In the genomic region with DNA sequence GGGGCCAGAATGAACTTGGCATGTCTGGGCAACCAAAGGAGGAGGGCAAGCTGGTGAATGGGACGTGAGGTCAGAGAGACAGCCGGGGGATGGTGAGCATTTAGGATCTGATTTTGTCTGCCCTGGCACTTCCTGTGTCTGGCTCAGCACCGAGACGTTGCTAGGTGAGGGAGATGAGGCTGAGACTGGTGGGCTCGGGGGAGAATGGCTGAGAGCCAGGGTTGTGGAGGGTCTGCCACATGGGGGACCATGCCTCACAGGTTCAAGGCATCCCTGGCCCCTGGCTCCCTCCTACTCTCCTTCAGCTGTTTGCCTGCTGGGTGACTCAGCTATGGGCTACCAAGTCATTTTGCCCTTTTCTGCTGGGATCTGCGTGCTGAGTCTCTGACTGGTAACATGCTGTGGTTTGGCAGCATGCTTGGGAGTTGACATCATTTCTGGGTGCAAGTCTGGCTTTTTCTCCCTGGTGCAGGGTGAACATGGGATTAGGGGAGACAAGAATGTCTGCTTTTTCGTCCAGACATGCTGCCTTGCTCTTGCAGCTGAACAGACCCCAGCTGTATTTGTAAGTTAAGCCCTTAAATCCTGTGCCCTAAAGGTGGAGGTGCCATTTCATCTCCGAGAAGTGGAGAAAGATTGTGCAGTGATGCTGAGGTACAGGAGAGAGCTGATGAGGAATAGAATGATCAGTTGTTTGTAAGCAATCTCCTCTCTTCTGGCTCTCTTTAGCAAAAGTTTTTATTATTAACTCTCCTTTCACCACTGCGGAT, we compare ENCODE assay signal across 7 cellular contexts. TPM values are rescaled to one million over a fixed set of nuclear protein-coding genes. Genes with fewer than 3 reads are reported as not detected.
DNase-seq lines count a peak whose midpoint lies in the region; ATAC-seq and TF ChIP-seq lines count a peak whose summit lies in the region.

No MANE protein-coding gene starts in this region.

- peaks cover 24% of the 10 kb centered on the region; the same call in 1 of the 2 replicates for H3K79me2 ChIP-seq in OCI-LY7 (ENCODE audit: insufficient read depth, low read depth, low read length)

- intact Hi-C loops in OCI-LY7 (cut with micrococcal nuclease; ENCODE audit: unreplicated experiment): no loop called here

- TF ChIP-seq CTCF in OCI-LY7 (conservative IDR thresholded peaks at IDR 0.05; ENCODE audit: low read length): no peak

- H4K20me1 ChIP-seq in OCI-LY7 (ENCODE audit: insufficient read depth, low read length): peaks cover 3% of the 10 kb centered on the region; the same call in 1 of the 2 replicates

- no TSS peak for BruUV-seq in OCI-LY7 (replicated peaks; lab: Mats Ljungman, UMichigan)

- H3K4me3 ChIP-seq in OCI-LY7 (ENCODE audit: low read depth, low read length, poor library complexity, severe bottlenecking): no peak overlapping the region

- POLR2A ChIA-PET in OCI-LY7 (lab: Charles Lee): interaction anchor here (1.0 to 1.1 kb wide), 2 partner anchors 21 to 27 kb away, joined by 3 to 7 read pairs; no protein-coding TSS in a partner anchor

- H3K9me2 ChIP-seq in OCI-LY7 (ENCODE audit: insufficient read depth, low read length): no peaks in the 10 kb centered on the region

- peak overlapping the region; percentile 43; the same call in 1 of the 2 replicates for H3K4me2 ChIP-seq in OCI-LY7 (ENCODE audit: low read length)

- peak overlapping the region; percentile 85 for H3K27ac Mint-ChIP-seq in activated naive CD8-positive, alpha-beta T cell treated with anti-CD3 and anti-CD28 coated beads, Interleukin-2, amount 50 U/mL, for 24 hours

- peaks cover 13% of the 10 kb centered on the region for H3K4me1 ChIP-seq in OCI-LY7 (ENCODE audit: insufficient read depth, low read length, poor library complexity, severe bottlenecking)

- H3K4me1 Mint-ChIP-seq in activated naive CD8-positive, alpha-beta T cell treated with anti-CD3 and anti-CD28 coated beads, Interleukin-2, amount 50 U/mL, for 24 hours: peaks cover 67% of the 10 kb centered on the region

- no peak overlapping the region for H2AFZ ChIP-seq in OCI-LY7 (ENCODE audit: low read length)

- no peaks in the 10 kb centered on the region for H3K9me3 ChIP-seq in OCI-LY7 (ENCODE audit: low read length)

- CTCF ChIA-PET in OCI-LY7 (lab: Charles Lee; ENCODE audit: unreplicated experiment): no interaction called here

- H3K9me3 Mint-ChIP-seq in activated naive CD8-positive, alpha-beta T cell treated with anti-CD3 and anti-CD28 coated beads, Interleukin-2, amount 50 U/mL, for 24 hours: peaks cover 12% of the 10 kb centered on the region

- peaks cover 7% of the 10 kb centered on the region for H3K36me3 ChIP-seq in OCI-LY7 (ENCODE audit: insufficient read depth, low read length)

- peaks cover 2% of the 10 kb centered on the region for H3K27me3 Mint-ChIP-seq in activated naive CD8-positive, alpha-beta T cell treated with anti-CD3 and anti-CD28 coated beads, Interleukin-2, amount 50 U/mL, for 24 hours

- no peak overlapping the region for H3K27ac ChIP-seq in OCI-LY7 (ENCODE audit: low read depth, low read length, poor library complexity, severe bottlenecking)

- peak; percentile 99 for ATAC-seq in activated naive CD8-positive, alpha-beta T cell treated with anti-CD3 and anti-CD28 coated beads, Interleukin-2, amount 50 U/mL, for 24 hours

- peak; percentile 98 for DNase-seq in H4 (ENCODE audit: low spot score)
- DNase-seq in OCI-LY7 (ENCODE audit: low spot score): no peak
- peak; percentile 75 for DNase-seq in activated naive CD8-positive, alpha-beta T cell treated with anti-CD3 and anti-CD28 coated beads, Interleukin-2, amount 50 U/mL, for 24 hours
- DNase-seq in islet precursor cell: peak; percentile 99
- DNase-seq in stimulated activated CD8-positive, alpha-beta memory T cell treated with anti-CD3 and anti-CD28 coated beads, Interleukin-2, amount 100 ng/mL, for 48 hours (ENCODE audit: low read depth in 2 of 2): peak; percentile 41 to 64
- DNase-seq in GM19240 (ENCODE audit: insufficient read length, low spot score): no peak
- no peak for DNase-seq in ecto neural progenitor cell (ENCODE audit: low spot score)

- peak overlapping the region; percentile 54 for H3K4me3 Mint-ChIP-seq in activated naive CD8-positive, alpha-beta T cell treated with anti-CD3 and anti-CD28 coated beads, Interleukin-2, amount 50 U/mL, for 24 hours

- peaks cover 32% of the 10 kb centered on the region for H3K36me3 Mint-ChIP-seq in activated naive CD8-positive, alpha-beta T cell treated with anti-CD3 and anti-CD28 coated beads, Interleukin-2, amount 50 U/mL, for 24 hours (ENCODE audit: low read depth)

RNA-seq across cellular contexts. Expression of gene GALNT2, which starts 17.6 kb away (rescaled TPM):
- total RNA-seq in H4 (2014; rRNA removed; shearing (Covaris generic)): 40.9 and 50.4 TPM in 2 replicates
- total RNA-seq in OCI-LY7 (2014; rRNA removed; shearing (Covaris generic)): 26.3 and 29.9 TPM in 2 replicates
- total RNA-seq in OCI-LY7 (2022): 56.4 and 67.3 TPM in 2 replicates

Comparison
In these comparisons a context has a peak if more than half of its experiments do, and no peak if none do; other contexts are left out.
1. DNase-seq: peak in H4 (single experiment), activated naive CD8-positive, alpha-beta T cell treated with anti-CD3 and anti-CD28 coated beads, Interleukin-2, amount 50 U/mL, for 24 hours (single experiment), islet precursor cell (single experiment) and stimulated activated CD8-positive, alpha-beta memory T cell treated with anti-CD3 and anti-CD28 coated beads, Interleukin-2, amount 100 ng/mL, for 48 hours (2 of 2); none in OCI-LY7 (single experiment), GM19240 (single experiment) and ecto neural progenitor cell (single experiment).